ENCODE assay signal across 22 cellular contexts in the genomic region with DNA sequence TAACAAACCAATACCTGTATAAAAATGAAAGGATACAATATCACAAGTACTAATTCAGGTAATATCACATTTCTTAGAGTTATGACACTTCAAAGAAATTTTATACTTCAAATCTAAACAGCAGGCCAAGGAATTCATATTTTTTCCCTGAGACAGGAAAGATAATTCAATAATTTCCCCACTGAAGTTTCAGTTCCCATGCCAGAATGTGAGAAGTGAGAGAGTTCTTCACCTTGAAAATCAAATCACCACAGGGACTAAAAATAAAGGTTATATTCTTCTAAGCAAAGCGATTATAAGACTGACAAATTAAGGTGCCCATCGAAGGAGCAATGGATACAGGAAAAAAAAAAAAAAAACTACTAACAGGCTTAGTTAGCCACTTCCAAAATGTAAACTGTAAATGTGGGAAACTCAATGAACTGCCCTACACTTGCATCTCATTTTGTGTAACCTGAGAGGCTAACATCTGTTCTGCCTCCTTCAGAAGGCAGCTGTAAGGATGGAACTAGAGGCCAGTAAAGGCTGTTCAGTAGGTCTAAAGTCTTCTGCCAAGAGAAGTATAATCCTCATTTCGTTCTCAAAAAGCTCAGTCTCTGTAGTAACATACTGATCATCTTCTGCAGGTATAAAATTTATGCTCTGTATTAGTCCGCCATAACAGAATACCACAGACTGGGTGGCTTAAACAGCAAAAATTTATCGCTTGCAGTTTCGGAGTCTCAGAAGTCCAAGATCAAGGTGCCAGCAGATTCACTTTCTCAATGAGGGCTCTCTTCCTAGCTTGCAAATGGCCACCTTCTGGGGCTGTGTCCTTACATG.
DNase-seq lines count a peak whose midpoint lies in the region; ATAC-seq and TF ChIP-seq lines count a peak whose summit lies in the region.
"Had no signal": no experiment of that assay in that cellular context is flagged by ENCODE, and none has a peak within 500 bp of the region (broad histone marks: within the 10 kb centered on the region; RNA-seq: fewer than 3 reads in every experiment).

No MANE protein-coding gene starts in this region.

- 96 to 98% methylated on average over 6 of the region's 6 CpGs for WGBS in aorta, 2 donors

- H3K27me3 ChIP-seq in aorta (ENCODE audit: control insufficient read depth in 1 of 2, insufficient read depth in 2 of 2, low read length in 1 of 2), result no peaks in the 10 kb centered on the region

- H3K36me3 ChIP-seq in OCI-LY7 (ENCODE audit: insufficient read depth, low read length), result no peaks in the 10 kb centered on the region; the same call in 1 of the 2 replicates
- no peaks in the 10 kb centered on the region for H3K36me3 ChIP-seq in aorta (ENCODE audit: control insufficient read depth in 1 of 2, insufficient read depth in 2 of 2, low read length in 1 of 2)

- peak overlapping the region; percentile 10 to 70 (median 62) for H3K4me3 Mint-ChIP-seq in naive B cell
- H3K4me3 Mint-ChIP-seq: activated T-cell treated with anti-CD3 and anti-CD28 coated beads, Interleukin-2, amount 50 U/mL, for 24 hours; CD4-positive, CD25-positive, alpha-beta regulatory T cell had no signal

- H3K4me3 ChIP-seq in OCI-LY7 (ENCODE audit: low read depth, low read length, poor library complexity, severe bottlenecking) (no peak overlapping the region), aorta (ENCODE audit: low read length in 2 of 2) (no peak overlapping the region), foreskin fibroblast (ENCODE audit: low read depth in 1 of 2, low read length in 2 of 2) (no peak overlapping the region)

- H3K9me3 ChIP-seq in OCI-LY7 (ENCODE audit: low read length), result no peaks in the 10 kb centered on the region
- H3K9me3 ChIP-seq in aorta (ENCODE audit: control insufficient read depth, low read length), result no peaks in the 10 kb centered on the region

- peak; percentile 38 to 55 for ATAC-seq in naive B cell (ENCODE audit: low read depth in 2 of 2)
- ATAC-seq in aorta (ENCODE audit: low FRiP score), result no peak
- ATAC-seq: activated CD4-positive, CD25-positive, alpha-beta regulatory T cell treated with anti-CD3 and anti-CD28 coated beads, Interleukin-2, amount 50 U/mL, for 24 hours; HepG2 had no signal

- no peaks in the 10 kb centered on the region for H3K36me3 Mint-ChIP-seq in naive B cell

- H3K4me1 ChIP-seq in OCI-LY7 (ENCODE audit: insufficient read depth, low read length, poor library complexity, severe bottlenecking), result peaks cover 16% of the 10 kb centered on the region
- H3K4me1 ChIP-seq in aorta (ENCODE audit: control insufficient read depth in 1 of 2, insufficient read depth in 2 of 2, low read length in 2 of 2), result no peaks in the 10 kb centered on the region

- intact Hi-C loops in OCI-LY7 (cut with micrococcal nuclease; ENCODE audit: unreplicated experiment), result no loop called here
- intact Hi-C loops in aorta (cut with DNase I), result no loop called here

- no peaks in the 10 kb centered on the region for H3K9me2 ChIP-seq in OCI-LY7 (ENCODE audit: insufficient read depth, low read length)

- H4K20me1 ChIP-seq in OCI-LY7 (ENCODE audit: insufficient read depth, low read length), result peaks cover 14% of the 10 kb centered on the region; the same call in 1 of the 2 replicates

- H3K4me2 ChIP-seq in OCI-LY7 (ENCODE audit: low read length), result peak overlapping the region; percentile 41

- peak overlapping the region; percentile 77 to 95 (median 89) for H3K27ac Mint-ChIP-seq in naive B cell
- H3K27ac Mint-ChIP-seq: activated T-cell treated with anti-CD3 and anti-CD28 coated beads, Interleukin-2, amount 50 U/mL, for 24 hours; CD4-positive, CD25-positive, alpha-beta regulatory T cell had no signal

- H3K27me3 Mint-ChIP-seq in naive B cell, result no peaks in the 10 kb centered on the region
- H3K27me3 Mint-ChIP-seq: activated T-cell treated with anti-CD3 and anti-CD28 coated beads, Interleukin-2, amount 50 U/mL, for 24 hours; CD4-positive, CD25-positive, alpha-beta regulatory T cell had no signal

- no peak overlapping the region for H3K27ac ChIP-seq in OCI-LY7 (ENCODE audit: low read depth, low read length, poor library complexity, severe bottlenecking)
- no peak overlapping the region for H3K27ac ChIP-seq in aorta (ENCODE audit: low read depth in 1 of 2, low read length in 2 of 2)
- H3K27ac ChIP-seq: epithelial cell of prostate had no signal

- no TSS peak for BruUV-seq in OCI-LY7 (replicated peaks; lab: Mats Ljungman, UMichigan)

- CTCF ChIA-PET in OCI-LY7 (lab: Charles Lee; ENCODE audit: unreplicated experiment), result no interaction called here

- H3K79me2 ChIP-seq in OCI-LY7 (ENCODE audit: insufficient read depth, low read depth, low read length), result peaks cover 36% of the 10 kb centered on the region; the same call in 1 of the 2 replicates

- TF ChIP-seq CTCF in OCI-LY7 (conservative IDR thresholded peaks at IDR 0.05; ENCODE audit: low read length) (no peak), foreskin fibroblast (IDR thresholded peaks at IDR 0.05; ENCODE audit: low read depth, low read length) (no peak)

- H3K9me3 Mint-ChIP-seq in naive B cell, result no peaks in the 10 kb centered on the region
- H3K9me3 Mint-ChIP-seq: activated T-cell treated with anti-CD3 and anti-CD28 coated beads, Interleukin-2, amount 50 U/mL, for 24 hours had no signal

- peaks cover 62 to 91% (median 83%) of the 10 kb centered on the region in 3 donors for H3K4me1 Mint-ChIP-seq in naive B cell

- POLR2A ChIA-PET in OCI-LY7 (lab: Charles Lee), result interaction anchor here (0.5 to 2.5 kb wide), 6 partner anchors 11 to 37 kb away, joined by 3 to 10 read pairs (median 4); no protein-coding TSS in a partner anchor

- DNase-seq in CD1c-positive myeloid dendritic cell (ENCODE audit: extremely low spot score), result peak; percentile 28
- DNase-seq in NAMALWA (ENCODE audit: low spot score), result peak; percentile 45
- DNase-seq in OCI-LY7 (ENCODE audit: low spot score), result peak; percentile 31
- DNase-seq in naive B cell, result peak; percentile 18
- no peak for DNase-seq in activated gamma-delta T cell treated with Interleukin-2 at 50 U/mL for 16 hours
- no peak for DNase-seq in aorta
- no peak for DNase-seq in foreskin fibroblast
- DNase-seq in NCI-H2227 treated with DMSO at 0.1 percent for 48 hours (lab: John Stamatoyannopoulos, UW), result no peak
- DNase-seq: activated naive CD4-positive, alpha-beta T cell treated with Interleukin-2 at 50 U/mL for 16 hours; activated T-cell treated with anti-CD3 and anti-CD28 coated beads, Interleukin-2, amount 50 U/mL, for 24 hours; amygdala; CD4-positive, CD25-positive, alpha-beta regulatory T cell; foreskin melanocyte; hippocampal formation; islet precursor cell; NCI-H1436 treated with DMSO at 0.1 percent for 48 hours; NCI-H226; stimulated activated CD4-positive, alpha-beta T cell treated with anti-CD3 and anti-CD28 coated beads, Interleukin-15, amount 100 ng/mL, for 24 hours; T-helper 9 cell had no signal

- no peak overlapping the region for H2AFZ ChIP-seq in OCI-LY7 (ENCODE audit: low read length)

Comparison
In these comparisons a context has a peak if more than half of its experiments do, and no peak if none do; other contexts are left out.
1. DNase-seq: peak in CD1c-positive myeloid dendritic cell (single experiment), NAMALWA (single experiment), OCI-LY7 (single experiment) and naive B cell (single experiment); none in activated gamma-delta T cell treated with Interleukin-2 at 50 U/mL for 16 hours (single experiment), aorta (0 of 2), foreskin fibroblast (0 of 2) and NCI-H2227 treated with DMSO at 0.1 percent for 48 hours (single experiment).